ENCODE assay signal across 8 cellular contexts in the genomic region with DNA sequence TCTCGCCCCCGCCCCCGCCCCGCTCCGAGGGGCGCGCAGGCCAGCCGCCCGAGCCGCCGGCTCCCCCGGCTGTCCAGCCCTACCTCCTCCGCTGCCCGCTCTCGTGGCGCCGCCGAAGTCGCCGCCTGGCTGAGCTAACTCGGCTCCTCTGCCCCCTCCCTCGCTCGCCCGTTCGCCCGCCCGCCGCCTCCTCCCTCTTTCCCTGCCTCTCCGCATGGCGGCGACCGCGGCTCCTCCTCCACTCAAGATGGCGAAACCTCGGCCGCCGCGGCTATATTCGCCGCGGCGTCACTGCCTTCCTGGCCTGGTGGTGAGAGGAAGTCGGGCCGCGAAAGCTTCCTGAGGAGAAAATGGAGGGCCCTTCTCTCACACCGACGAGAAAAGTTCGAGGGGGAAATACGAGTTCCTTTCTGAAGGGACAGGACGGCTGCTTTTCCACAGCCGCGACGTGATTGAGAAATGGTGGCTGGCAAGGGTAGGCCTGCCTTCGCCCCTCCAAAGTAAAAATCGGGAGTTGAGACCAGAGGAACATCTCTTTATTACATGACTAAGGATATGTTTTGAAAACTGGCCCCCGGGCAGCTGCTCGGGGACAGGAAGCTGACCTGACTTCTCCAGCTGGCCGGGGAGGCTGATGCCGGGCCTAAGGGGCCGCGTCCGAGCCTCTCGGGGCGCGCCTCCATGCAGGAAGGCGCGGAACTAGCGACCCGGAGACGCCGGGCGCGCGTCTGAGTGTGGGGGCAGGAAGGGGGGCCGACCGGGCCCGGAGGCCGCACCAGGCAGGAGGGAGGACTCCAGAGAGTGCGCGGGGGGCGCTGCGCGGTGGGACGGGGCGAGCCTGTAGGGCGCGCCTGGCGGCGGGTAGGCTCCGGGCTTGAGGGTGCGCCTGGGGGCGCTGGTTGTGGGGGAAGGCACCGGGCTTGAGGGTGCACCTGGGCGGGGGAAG. TPM values are rescaled to one million over a fixed set of nuclear protein-coding genes. Genes with fewer than 3 reads are reported as not detected.
DNase-seq lines count a peak whose midpoint lies in the region; ATAC-seq and TF ChIP-seq lines count a peak whose summit lies in the region.

A gene with protein sequence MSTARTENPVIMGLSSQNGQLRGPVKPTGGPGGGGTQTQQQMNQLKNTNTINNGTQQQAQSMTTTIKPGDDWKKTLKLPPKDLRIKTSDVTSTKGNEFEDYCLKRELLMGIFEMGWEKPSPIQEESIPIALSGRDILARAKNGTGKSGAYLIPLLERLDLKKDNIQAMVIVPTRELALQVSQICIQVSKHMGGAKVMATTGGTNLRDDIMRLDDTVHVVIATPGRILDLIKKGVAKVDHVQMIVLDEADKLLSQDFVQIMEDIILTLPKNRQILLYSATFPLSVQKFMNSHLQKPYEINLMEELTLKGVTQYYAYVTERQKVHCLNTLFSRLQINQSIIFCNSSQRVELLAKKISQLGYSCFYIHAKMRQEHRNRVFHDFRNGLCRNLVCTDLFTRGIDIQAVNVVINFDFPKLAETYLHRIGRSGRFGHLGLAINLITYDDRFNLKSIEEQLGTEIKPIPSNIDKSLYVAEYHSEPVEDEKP (minus strand): TSS at position 150 of the 946 bp plus-strand sequence. CDS start 4,913 bp downstream, outside the sequence.

- peak within 1 kb of the TSS; percentile 97 for H3K4me3 Mint-ChIP-seq in nephron progenitor cell

- peak; percentile 38 for ATAC-seq in GM21723 (IDR thresholded peaks at IDR 0.05; ENCODE audit: unreplicated experiment)
- peak; percentile 57 for ATAC-seq in stimulated activated naive CD8-positive, alpha-beta T cell treated with anti-CD3 and anti-CD28 coated beads, Interleukin-15, Interleukin-2, amounts not matched to agents 100 U/mL and 50 U/mL, for 24 hours

- TF ChIP-seq CTCF in LNCaP clone FGC (IDR thresholded peaks at IDR 0.05; ENCODE audit: control insufficient read depth, extremely low read depth, insufficient read depth) (peak; percentile 48), fibroblast of the aortic adventitia (IDR thresholded peaks at IDR 0.05; ENCODE audit: insufficient read depth, low read length) (peak; percentile 46), nephron progenitor cell (IDR thresholded peaks at IDR 0.05) (no peak)

- peaks cover 17% of the 10 kb centered on the region for H3K36me3 Mint-ChIP-seq in nephron progenitor cell (ENCODE audit: low read depth)

- peak within 1 kb of the TSS; percentile 99 for H3K27ac Mint-ChIP-seq in nephron progenitor cell

- peaks cover 35% of the 10 kb centered on the region for H3K4me1 Mint-ChIP-seq in nephron progenitor cell

- DNase-seq in D341Med (ENCODE audit: low spot score) (peak; percentile 92), LNCaP clone FGC (ENCODE audit: low read depth) (peak; percentile 61), SHP77 treated with DMSO at 0.1 percent for 48 hours (lab: John Stamatoyannopoulos, UW) (peak; percentile 20), fibroblast of the aortic adventitia (ENCODE audit: low read depth) (peak; percentile 83), nephron progenitor cell (peak; percentile 93)
- peak; percentile 96 for DNase-seq in activated effector memory CD4-positive, alpha-beta T cell treated with anti-CD3 and anti-CD28 coated beads, Interleukin-2, amount 50 U/mL, for 16 hours
- peak; percentile 92 for DNase-seq in stimulated activated naive CD8-positive, alpha-beta T cell treated with anti-CD3 and anti-CD28 coated beads, Interleukin-15, Interleukin-2, amounts not matched to agents 100 U/mL and 50 U/mL, for 24 hours

- H3K9me3 Mint-ChIP-seq in nephron progenitor cell: no peaks in the 10 kb centered on the region

- no peaks in the 10 kb centered on the region for H3K27me3 Mint-ChIP-seq in nephron progenitor cell (ENCODE audit: low read depth, poor library complexity)

- peak within 1 kb of the TSS; percentile 96 for H3K4me3 ChIP-seq in LNCaP clone FGC (ENCODE audit: low read depth, low read length)
- H3K4me3 ChIP-seq in fibroblast of the aortic adventitia (ENCODE audit: low read depth, low read length): peak within 1 kb of the TSS; percentile 86

RNA-seq across cellular contexts. Expression of the gene that starts here (rescaled TPM):
- 174 and 189 TPM in 2 replicates for total RNA-seq in fibroblast of the aortic adventitia (ENCODE audit: low replicate concordance)

Comparison
In these comparisons a context has a peak if more than half of its experiments do, and no peak if none do; other contexts are left out.
1. Peak in every context shown above with its lines: DNase-seq, ATAC-seq and H3K4me3 ChIP-seq.
2. DNase-seq: peak in every context shown above with its lines; median percentile 96 in activated effector memory CD4-positive, alpha-beta T cell treated with anti-CD3 and anti-CD28 coated beads, Interleukin-2, amount 50 U/mL, for 16 hours; 93 in nephron progenitor cell; 92 in D341Med; 92 in stimulated activated naive CD8-positive, alpha-beta T cell treated with anti-CD3 and anti-CD28 coated beads, Interleukin-15, Interleukin-2, amounts not matched to agents 100 U/mL and 50 U/mL, for 24 hours; 83 in fibroblast of the aortic adventitia; 61 in LNCaP clone FGC; 20 in SHP77 treated with DMSO at 0.1 percent for 48 hours.